2 cellular contexts compared by ENCODE assay signal in the genomic region with DNA sequence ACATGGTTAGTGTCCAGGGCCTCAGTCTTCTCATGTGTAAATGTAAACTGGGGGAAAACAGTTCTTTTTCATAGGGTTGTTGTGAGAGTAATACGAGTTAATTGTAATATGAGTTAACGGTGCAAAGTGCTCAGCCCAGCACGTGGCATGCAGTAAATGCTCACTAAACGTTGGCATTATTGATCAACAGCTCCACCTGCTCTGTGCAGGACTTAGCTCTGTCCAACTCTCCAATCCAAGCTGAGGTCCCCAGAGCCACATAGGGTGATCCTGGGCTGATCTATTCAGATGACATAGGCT.
A peak's percentile ranks its signal among the peaks of the same experiment; 100 is the strongest.
TF ChIP-seq lines count a peak whose summit lies in the region.

No MANE protein-coding gene starts in this region.

TF ChIP-seq in IMR-90, 13 proteins besides CTCF, POLR2A, EP300 and RAD21 (continued from another document):
- TF ChIP-seq MXI1 (IDR thresholded peaks at IDR 0.05; ENCODE audit: borderline replicate concordance, low read depth, low read length), result no peak
- TF ChIP-seq, protein P1, sequence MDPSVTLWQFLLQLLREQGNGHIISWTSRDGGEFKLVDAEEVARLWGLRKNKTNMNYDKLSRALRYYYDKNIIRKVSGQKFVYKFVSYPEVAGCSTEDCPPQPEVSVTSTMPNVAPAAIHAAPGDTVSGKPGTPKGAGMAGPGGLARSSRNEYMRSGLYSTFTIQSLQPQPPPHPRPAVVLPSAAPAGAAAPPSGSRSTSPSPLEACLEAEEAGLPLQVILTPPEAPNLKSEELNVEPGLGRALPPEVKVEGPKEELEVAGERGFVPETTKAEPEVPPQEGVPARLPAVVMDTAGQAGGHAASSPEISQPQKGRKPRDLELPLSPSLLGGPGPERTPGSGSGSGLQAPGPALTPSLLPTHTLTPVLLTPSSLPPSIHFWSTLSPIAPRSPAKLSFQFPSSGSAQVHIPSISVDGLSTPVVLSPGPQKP (IDR thresholded peaks at IDR 0.05; ENCODE audit: borderline replicate concordance, low read depth, low read length), result no peak
- no peak for TF ChIP-seq CEBPB (IDR thresholded peaks at IDR 0.05; ENCODE audit: low read depth, low read length)
- TF ChIP-seq BHLHE40 (IDR thresholded peaks at IDR 0.05; ENCODE audit: low read depth, low read length), result peak; percentile 84
- TF ChIP-seq FOS (IDR thresholded peaks at IDR 0.05; ENCODE audit: low read depth, low read length), result 0 out of 2 replicates have a peak, but pooled peaks have one; percentile 24
- TF ChIP-seq NFE2L2 (IDR thresholded peaks at IDR 0.05; ENCODE audit: low read depth, low read length), result no peak
- TF ChIP-seq SMC3 (IDR thresholded peaks at IDR 0.05; ENCODE audit: low read depth, low read length), result no peak
- TF ChIP-seq RFX5 (IDR thresholded peaks at IDR 0.05; ENCODE audit: low read depth, low read length), result no peak

TF ChIP-seq in SK-N-SH, 30 proteins besides CTCF, POLR2A, EP300 and RAD21 (continued from another document):
- TF ChIP-seq, protein P2, sequence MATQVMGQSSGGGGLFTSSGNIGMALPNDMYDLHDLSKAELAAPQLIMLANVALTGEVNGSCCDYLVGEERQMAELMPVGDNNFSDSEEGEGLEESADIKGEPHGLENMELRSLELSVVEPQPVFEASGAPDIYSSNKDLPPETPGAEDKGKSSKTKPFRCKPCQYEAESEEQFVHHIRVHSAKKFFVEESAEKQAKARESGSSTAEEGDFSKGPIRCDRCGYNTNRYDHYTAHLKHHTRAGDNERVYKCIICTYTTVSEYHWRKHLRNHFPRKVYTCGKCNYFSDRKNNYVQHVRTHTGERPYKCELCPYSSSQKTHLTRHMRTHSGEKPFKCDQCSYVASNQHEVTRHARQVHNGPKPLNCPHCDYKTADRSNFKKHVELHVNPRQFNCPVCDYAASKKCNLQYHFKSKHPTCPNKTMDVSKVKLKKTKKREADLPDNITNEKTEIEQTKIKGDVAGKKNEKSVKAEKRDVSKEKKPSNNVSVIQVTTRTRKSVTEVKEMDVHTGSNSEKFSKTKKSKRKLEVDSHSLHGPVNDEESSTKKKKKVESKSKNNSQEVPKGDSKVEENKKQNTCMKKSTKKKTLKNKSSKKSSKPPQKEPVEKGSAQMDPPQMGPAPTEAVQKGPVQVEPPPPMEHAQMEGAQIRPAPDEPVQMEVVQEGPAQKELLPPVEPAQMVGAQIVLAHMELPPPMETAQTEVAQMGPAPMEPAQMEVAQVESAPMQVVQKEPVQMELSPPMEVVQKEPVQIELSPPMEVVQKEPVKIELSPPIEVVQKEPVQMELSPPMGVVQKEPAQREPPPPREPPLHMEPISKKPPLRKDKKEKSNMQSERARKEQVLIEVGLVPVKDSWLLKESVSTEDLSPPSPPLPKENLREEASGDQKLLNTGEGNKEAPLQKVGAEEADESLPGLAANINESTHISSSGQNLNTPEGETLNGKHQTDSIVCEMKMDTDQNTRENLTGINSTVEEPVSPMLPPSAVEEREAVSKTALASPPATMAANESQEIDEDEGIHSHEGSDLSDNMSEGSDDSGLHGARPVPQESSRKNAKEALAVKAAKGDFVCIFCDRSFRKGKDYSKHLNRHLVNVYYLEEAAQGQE (IDR thresholded peaks at IDR 0.05; ENCODE audit: low read depth, low read length), result no peak; the same call in 1 of the 2 replicates
- TF ChIP-seq TCF12 (IDR thresholded peaks at IDR 0.05) (no peak), MAX (IDR thresholded peaks at IDR 0.05; ENCODE audit: low read depth) (no peak; the same call in 1 of the 2 replicates), EZH2phosphoT487 (IDR thresholded peaks at IDR 0.05; ENCODE audit: borderline replicate concordance, low read depth) (no peak), FOXM1 (IDR thresholded peaks at IDR 0.05; ENCODE audit: low read depth) (no peak), GATA2 (CRISPR knock-in tag; IDR thresholded peaks at IDR 0.05) (no peak), FOXJ3 (CRISPR knock-in tag; IDR thresholded peaks at IDR 0.05) (no peak), ELF1 (IDR thresholded peaks at IDR 0.05) (no peak)
- TF ChIP-seq, protein P3, sequence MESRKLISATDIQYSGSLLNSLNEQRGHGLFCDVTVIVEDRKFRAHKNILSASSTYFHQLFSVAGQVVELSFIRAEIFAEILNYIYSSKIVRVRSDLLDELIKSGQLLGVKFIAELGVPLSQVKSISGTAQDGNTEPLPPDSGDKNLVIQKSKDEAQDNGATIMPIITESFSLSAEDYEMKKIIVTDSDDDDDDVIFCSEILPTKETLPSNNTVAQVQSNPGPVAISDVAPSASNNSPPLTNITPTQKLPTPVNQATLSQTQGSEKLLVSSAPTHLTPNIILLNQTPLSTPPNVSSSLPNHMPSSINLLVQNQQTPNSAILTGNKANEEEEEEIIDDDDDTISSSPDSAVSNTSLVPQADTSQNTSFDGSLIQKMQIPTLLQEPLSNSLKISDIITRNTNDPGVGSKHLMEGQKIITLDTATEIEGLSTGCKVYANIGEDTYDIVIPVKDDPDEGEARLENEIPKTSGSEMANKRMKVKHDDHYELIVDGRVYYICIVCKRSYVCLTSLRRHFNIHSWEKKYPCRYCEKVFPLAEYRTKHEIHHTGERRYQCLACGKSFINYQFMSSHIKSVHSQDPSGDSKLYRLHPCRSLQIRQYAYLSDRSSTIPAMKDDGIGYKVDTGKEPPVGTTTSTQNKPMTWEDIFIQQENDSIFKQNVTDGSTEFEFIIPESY (IDR thresholded peaks at IDR 0.05; ENCODE audit: borderline replicate concordance, low read depth), result no peak
